In the genomic region with DNA sequence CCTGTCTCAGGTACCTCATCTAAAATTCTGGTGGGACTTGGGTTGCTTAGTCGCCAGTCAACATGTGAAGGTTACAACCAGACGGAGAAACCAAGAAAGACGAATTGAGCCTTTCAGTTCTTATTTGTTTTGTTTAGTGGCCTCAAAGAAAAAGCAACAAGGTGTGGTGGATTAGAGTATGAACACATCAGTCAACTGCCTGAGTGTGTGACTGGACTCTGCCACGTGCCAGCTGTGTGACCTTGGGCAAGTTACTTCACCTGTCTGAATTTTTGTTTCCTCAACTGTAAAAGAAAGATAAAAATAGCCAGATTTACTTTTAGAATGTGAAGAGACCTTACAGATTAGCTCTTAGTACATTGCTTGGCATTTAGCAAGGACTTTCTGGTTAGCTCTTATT, we compare ENCODE assay signal across 23 cellular contexts.
"Had no signal": no experiment of that assay in that cellular context is flagged by ENCODE, and none has a peak within 500 bp of the region (broad histone marks: within the 10 kb centered on the region; RNA-seq: fewer than 3 reads in every experiment).

No MANE protein-coding gene starts in this region.

- DNase-seq: activated CD4-positive, alpha-beta memory T cell treated with anti-CD3 and anti-CD28 coated beads for 36 hours; activated CD4-positive, alpha-beta T cell treated with anti-CD3 and anti-CD28 coated beads, Interleukin-2, amount 10 ng/mL, durations not matched to agents 7 days and 5 days; activated CD4-positive, CD25-positive, alpha-beta regulatory T cell; activated CD8-positive, alpha-beta memory T cell treated with anti-CD3 and anti-CD28 coated beads for 24 hours; activated gamma-delta T cell; activated naive CD4-positive, alpha-beta T cell treated with anti-CD3 and anti-CD28 coated beads for 36 hours; activated T-cell treated with anti-CD3 and anti-CD28 coated beads for 4 hours; activated T-cell treated with anti-CD3 and anti-CD28 coated beads, Interleukin-2, amount 50 U/mL, for 48 hours; brain microvascular endothelial cell; cerebellar nuclear complex; NCI-H1048; NCI-H146; NCI-H187 treated with DMSO at 0.1 percent for 48 hours; NCI-H2081 treated with DMSO at 0.1 percent for 48 hours; NCI-H2227 treated with DMSO at 0.1 percent for 48 hours; NCI-H446 treated with DMSO at 0.1 percent for 48 hours; NCI-H524 treated with DMSO at 0.1 percent for 48 hours; NCI-H748 treated with DMSO at 0.1 percent for 48 hours; SIG-M5; T-cell; T-helper 2 cell; T1000 had no signal

- H3K36me3 ChIP-seq: brain microvascular endothelial cell had no signal

- H3K27me3 ChIP-seq: brain microvascular endothelial cell had no signal

- H3K27ac ChIP-seq: brain microvascular endothelial cell had no signal

- ATAC-seq: activated T-helper 17 cell treated with anti-CD3 and anti-CD28 coated beads, Interleukin-2, amount 50 U/mL, for 72 hours; T-cell had no signal
